34 cellular contexts compared by ENCODE assay signal in genomic region chr16:64579712-64580111, GRCh38.
"Had no signal": no experiment of that assay in that cellular context is flagged by ENCODE, and none has a peak within 500 bp of the region (broad histone marks: within the 10 kb centered on the region; RNA-seq: fewer than 3 reads in every experiment).

No MANE protein-coding gene starts in this region.

- H3K27me3 ChIP-seq: MG63 had no signal

- H3K36me3 ChIP-seq: MG63 had no signal

- DNase-seq: Kasumi-1, MG63, MM.1S, MV-4-11, NCI-H1048, NCI-H1092, NCI-H1092 treated with DMSO at 0.1 percent for 48 hours, NCI-H1105, NCI-H1105 treated with DMSO at 0.1 percent for 48 hours, NCI-H1417, NCI-H1417 treated with DMSO at 0.1 percent for 48 hours, NCI-H1436, NCI-H1436 treated with DMSO at 0.1 percent for 48 hours, NCI-H146, NCI-H1694, NCI-H1694 treated with DMSO at 0.1 percent for 48 hours, NCI-H187, NCI-H187 treated with DMSO at 0.1 percent for 48 hours, NCI-H1930, NCI-H2029, NCI-H2029 treated with DMSO at 0.1 percent for 48 hours, NCI-H2081, NCI-H2081 treated with DMSO at 0.1 percent for 48 hours, NCI-H2107, NCI-H2171, NCI-H2227 treated with DMSO at 0.1 percent for 48 hours, NCI-H226, NCI-H345, NCI-H446, NCI-H446 treated with DMSO at 0.1 percent for 48 hours, NCI-H510A, NCI-H510A treated with DMSO at 0.1 percent for 48 hours, NCI-H524, NCI-H524 treated with DMSO at 0.1 percent for 48 hours had no signal

- H3K4me3 ChIP-seq: MG63 had no signal

- H3K9me3 ChIP-seq: MG63 had no signal
